1 cellular context compared by ENCODE assay signal in genomic region chr3:119918992-119919933, GRCh38.
TF ChIP-seq lines count a peak whose summit lies in the region.

No MANE protein-coding gene starts in this region.

TF ChIP-seq in GM23338, 12 proteins besides CTCF, POLR2A, EP300 and RAD21 (continued from another document):
- TF ChIP-seq, protein P1, sequence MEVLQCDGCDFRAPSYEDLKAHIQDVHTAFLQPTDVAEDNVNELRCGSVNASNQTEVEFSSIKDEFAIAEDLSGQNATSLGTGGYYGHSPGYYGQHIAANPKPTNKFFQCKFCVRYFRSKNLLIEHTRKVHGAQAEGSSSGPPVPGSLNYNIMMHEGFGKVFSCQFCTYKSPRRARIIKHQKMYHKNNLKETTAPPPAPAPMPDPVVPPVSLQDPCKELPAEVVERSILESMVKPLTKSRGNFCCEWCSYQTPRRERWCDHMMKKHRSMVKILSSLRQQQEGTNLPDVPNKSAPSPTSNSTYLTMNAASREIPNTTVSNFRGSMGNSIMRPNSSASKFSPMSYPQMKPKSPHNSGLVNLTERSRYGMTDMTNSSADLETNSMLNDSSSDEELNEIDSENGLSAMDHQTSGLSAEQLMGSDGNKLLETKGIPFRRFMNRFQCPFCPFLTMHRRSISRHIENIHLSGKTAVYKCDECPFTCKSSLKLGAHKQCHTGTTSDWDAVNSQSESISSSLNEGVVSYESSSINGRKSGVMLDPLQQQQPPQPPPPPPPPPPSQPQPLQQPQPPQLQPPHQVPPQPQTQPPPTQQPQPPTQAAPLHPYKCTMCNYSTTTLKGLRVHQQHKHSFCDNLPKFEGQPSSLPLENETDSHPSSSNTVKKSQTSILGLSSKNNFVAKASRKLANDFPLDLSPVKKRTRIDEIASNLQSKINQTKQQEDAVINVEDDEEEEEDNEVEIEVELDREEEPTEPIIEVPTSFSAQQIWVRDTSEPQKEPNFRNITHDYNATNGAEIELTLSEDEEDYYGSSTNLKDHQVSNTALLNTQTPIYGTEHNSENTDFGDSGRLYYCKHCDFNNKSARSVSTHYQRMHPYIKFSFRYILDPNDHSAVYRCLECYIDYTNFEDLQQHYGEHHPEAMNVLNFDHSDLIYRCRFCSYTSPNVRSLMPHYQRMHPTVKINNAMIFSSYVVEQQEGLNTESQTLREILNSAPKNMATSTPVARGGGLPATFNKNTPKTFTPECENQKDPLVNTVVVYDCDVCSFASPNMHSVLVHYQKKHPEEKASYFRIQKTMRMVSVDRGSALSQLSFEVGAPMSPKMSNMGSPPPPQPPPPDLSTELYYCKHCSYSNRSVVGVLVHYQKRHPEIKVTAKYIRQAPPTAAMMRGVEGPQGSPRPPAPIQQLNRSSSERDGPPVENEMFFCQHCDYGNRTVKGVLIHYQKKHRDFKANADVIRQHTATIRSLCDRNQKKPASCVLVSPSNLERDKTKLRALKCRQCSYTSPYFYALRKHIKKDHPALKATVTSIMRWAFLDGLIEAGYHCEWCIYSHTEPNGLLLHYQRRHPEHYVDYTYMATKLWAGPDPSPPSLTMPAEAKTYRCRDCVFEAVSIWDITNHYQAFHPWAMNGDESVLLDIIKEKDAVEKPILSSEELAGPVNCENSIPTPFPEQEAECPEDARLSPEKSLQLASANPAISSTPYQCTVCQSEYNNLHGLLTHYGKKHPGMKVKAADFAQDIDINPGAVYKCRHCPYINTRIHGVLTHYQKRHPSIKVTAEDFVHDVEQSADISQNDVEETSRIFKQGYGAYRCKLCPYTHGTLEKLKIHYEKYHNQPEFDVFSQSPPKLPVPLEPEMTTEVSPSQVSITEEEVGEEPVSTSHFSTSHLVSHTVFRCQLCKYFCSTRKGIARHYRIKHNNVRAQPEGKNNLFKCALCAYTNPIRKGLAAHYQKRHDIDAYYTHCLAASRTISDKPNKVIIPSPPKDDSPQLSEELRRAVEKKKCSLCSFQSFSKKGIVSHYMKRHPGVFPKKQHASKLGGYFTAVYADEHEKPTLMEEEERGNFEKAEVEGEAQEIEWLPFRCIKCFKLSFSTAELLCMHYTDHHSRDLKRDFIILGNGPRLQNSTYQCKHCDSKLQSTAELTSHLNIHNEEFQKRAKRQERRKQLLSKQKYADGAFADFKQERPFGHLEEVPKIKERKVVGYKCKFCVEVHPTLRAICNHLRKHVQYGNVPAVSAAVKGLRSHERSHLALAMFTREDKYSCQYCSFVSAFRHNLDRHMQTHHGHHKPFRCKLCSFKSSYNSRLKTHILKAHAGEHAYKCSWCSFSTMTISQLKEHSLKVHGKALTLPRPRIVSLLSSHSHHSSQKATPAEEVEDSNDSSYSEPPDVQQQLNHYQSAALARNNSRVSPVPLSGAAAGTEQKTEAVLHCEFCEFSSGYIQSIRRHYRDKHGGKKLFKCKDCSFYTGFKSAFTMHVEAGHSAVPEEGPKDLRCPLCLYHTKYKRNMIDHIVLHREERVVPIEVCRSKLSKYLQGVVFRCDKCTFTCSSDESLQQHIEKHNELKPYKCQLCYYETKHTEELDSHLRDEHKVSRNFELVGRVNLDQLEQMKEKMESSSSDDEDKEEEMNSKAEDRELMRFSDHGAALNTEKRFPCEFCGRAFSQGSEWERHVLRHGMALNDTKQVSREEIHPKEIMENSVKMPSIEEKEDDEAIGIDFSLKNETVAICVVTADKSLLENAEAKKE (CRISPR knock-in tag; IDR thresholded peaks at IDR 0.05) = no peak
- TF ChIP-seq REST (IDR thresholded peaks at IDR 0.05; ENCODE audit: unreplicated experiment) (no peak), EZH2phosphoT487 (IDR thresholded peaks at IDR 0.05; ENCODE audit: unreplicated experiment) (no peak), JUNB (IDR thresholded peaks at IDR 0.05; ENCODE audit: unreplicated experiment) (no peak), NANOG (IDR thresholded peaks at IDR 0.05; ENCODE audit: borderline replicate concordance) (no peak), ZNF114 (CRISPR knock-in tag; IDR thresholded peaks at IDR 0.05) (no peak), STAT1 (IDR thresholded peaks at IDR 0.05; ENCODE audit: unreplicated experiment) (no peak), POLR2AphosphoS5 (IDR thresholded peaks at IDR 0.05; ENCODE audit: low read depth) (no peak), EZH2 (IDR thresholded peaks at IDR 0.05; ENCODE audit: low read depth, unreplicated experiment) (no peak), ZNF331 (CRISPR knock-in tag; IDR thresholded peaks at IDR 0.05; ENCODE audit: low read depth) (no peak)
